Comparison of ENCODE assay signal across 2 cellular contexts in the genomic region with DNA sequence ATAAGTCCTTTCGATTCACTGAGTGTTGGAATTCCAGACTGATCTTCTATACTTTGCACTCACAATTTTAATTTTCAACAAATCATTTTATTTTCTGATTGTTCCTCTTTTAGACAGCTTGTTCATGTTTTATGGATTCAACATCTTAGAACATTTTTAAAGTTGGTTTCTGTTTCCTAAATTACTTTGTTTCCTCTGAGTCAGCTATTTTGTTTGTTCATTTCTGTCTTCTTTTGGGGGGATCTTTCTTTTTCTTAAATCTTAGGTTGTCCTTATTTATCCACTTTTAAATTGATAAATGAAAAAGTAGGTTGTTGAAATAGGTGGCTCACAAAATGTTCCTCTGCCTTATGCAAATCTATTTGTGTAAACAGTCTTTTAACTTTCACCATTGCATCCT.
A peak's percentile ranks its signal among the peaks of the same experiment; 100 is the strongest.
TF ChIP-seq lines count a peak whose summit lies in the region.

No MANE protein-coding gene starts in this region.

TF ChIP-seq in HepG2, 621 proteins besides CTCF, POLR2A, EP300 and RAD21:
- TF ChIP-seq MAFF (IDR thresholded peaks at IDR 0.05; ENCODE audit: low read depth, low read length) (peak; percentile 56; the same call in 1 of the 2 replicates), MAFK (conservative IDR thresholded peaks at IDR 0.05 in 1 of 2, IDR thresholded peaks at IDR 0.05 in 1 of 2; ENCODE audit: low read length in 2 of 2) (peak; percentile 32 to 70; a peak in 2 of 4 replicates), ZNF615 (CRISPR knock-in tag; IDR thresholded peaks at IDR 0.05; ENCODE audit: borderline replicate concordance) (no peak)

TF ChIP-seq in IMR-90, 13 proteins besides CTCF, POLR2A, EP300 and RAD21:
- TF ChIP-seq MAFK (IDR thresholded peaks at IDR 0.05; ENCODE audit: low read depth, low read length) (peak; percentile 49), RFX5 (IDR thresholded peaks at IDR 0.05; ENCODE audit: low read depth, low read length) (no peak), BHLHE40 (IDR thresholded peaks at IDR 0.05; ENCODE audit: low read depth, low read length) (no peak)
